Comparison of ENCODE assay signal across 20 cellular contexts in genomic region chr12:49344486-49345047, GRCh38. TPM values are rescaled to one million over a fixed set of nuclear protein-coding genes. Genes with fewer than 3 reads are reported as not detected.
DNase-seq lines count a peak whose midpoint lies in the region; ATAC-seq and TF ChIP-seq lines count a peak whose summit lies in the region.
"Had no signal": no experiment of that assay in that cellular context is flagged by ENCODE, and none has a peak within 500 bp of the region (broad histone marks: within the 10 kb centered on the region; RNA-seq: fewer than 3 reads in every experiment).

No MANE protein-coding gene starts in this region.

- DNase-seq in cardiac muscle cell (ENCODE audit: low read depth in 1 of 2, low spot score in 1 of 2) (no peak), cardiac septum (ENCODE audit: low spot score) (no peak), memory B cell (ENCODE audit: low spot score in 2 of 2) (no peak), thoracic aorta (ENCODE audit: low spot score) (no peak), NCI-H345 (lab: John Stamatoyannopoulos, UW) (no peak)
- DNase-seq: activated CD4-positive, alpha-beta T cell treated with anti-CD3 and anti-CD28 coated beads for 4 hours; erythroblast; heart right ventricle; HFFc6; natural killer cell; NCI-H1694; NCI-H524 treated with DMSO at 0.1 percent for 48 hours; stimulated activated naive B cell treated with anti-CD40 and anti-IgM and Interleukin-4, amounts not matched to agents 10 μg/mL and 1 μg/mL and 100 μg/mL, for 72 hours had no signal

- H3K36me3 Mint-ChIP-seq in memory B cell: no peaks in the 10 kb centered on the region
- H3K36me3 Mint-ChIP-seq: natural killer cell; stimulated activated naive B cell treated with anti-CD40 and anti-IgM and Interleukin-4, amounts not matched to agents 10 μg/mL and 1 μg/mL and 100 μg/mL, for 72 hours had no signal

- H3K36me3 ChIP-seq in cardiac muscle cell (no peaks in the 10 kb centered on the region), thoracic aorta (no peaks in the 10 kb centered on the region)
- H3K36me3 ChIP-seq: heart right ventricle, Peyer's patch had no signal

- H3K27me3 ChIP-seq in cardiac muscle cell (peaks cover 100% of the 10 kb centered on the region), thoracic aorta (replicated peaks; ENCODE audit: insufficient read depth) (peaks cover 24% of the 10 kb centered on the region)

- H3K27ac ChIP-seq in cardiac muscle cell (no peak overlapping the region), VCaP (peak overlapping the region; percentile 58; the same call in 1 of the 2 replicates), thoracic aorta (no peak overlapping the region)
- H3K27ac ChIP-seq: heart right ventricle, Peyer's patch had no signal

- no peaks in the 10 kb centered on the region for H3K9me3 ChIP-seq in cardiac muscle cell (ENCODE audit: low read depth)
- no peaks in the 10 kb centered on the region for H3K9me3 ChIP-seq in thoracic aorta
- H3K9me3 ChIP-seq: heart right ventricle, Peyer's patch had no signal

- TF ChIP-seq CTCF in cardiac muscle cell (IDR thresholded peaks at IDR 0.05; ENCODE audit: low read depth, low read length) (no peak), VCaP (conservative IDR thresholded peaks at IDR 0.05) (no peak), thoracic aorta (IDR thresholded peaks at IDR 0.05) (no peak)

- peak overlapping the region; percentile 5 for H3K4me3 Mint-ChIP-seq in memory B cell
- H3K4me3 Mint-ChIP-seq: T-helper 1 cell treated with Interleukin-12 subunit alpha and Interleukin-12 subunit beta and Interleukin-4 antibody, amounts not matched to agents 30 μg/mL and 1 μg/mL, for 36 hours had no signal

- H3K4me3 ChIP-seq in cardiac muscle cell: peak overlapping the region; percentile 38
- H3K4me3 ChIP-seq in thoracic aorta: peak overlapping the region; percentile 70

- no peaks in the 10 kb centered on the region for H3K9me3 Mint-ChIP-seq in memory B cell
- H3K9me3 Mint-ChIP-seq: activated T-cell treated with anti-CD3 and anti-CD28 coated beads, Interleukin-2, amount 50 U/mL, for 24 hours; HFFc6; natural killer cell; stimulated activated naive B cell treated with anti-CD40 and anti-IgM and Interleukin-4, amounts not matched to agents 10 μg/mL and 1 μg/mL and 100 μg/mL, for 72 hours; T-helper 1 cell treated with Interleukin-12 subunit alpha and Interleukin-12 subunit beta and Interleukin-4 antibody, amounts not matched to agents 30 μg/mL and 1 μg/mL, for 36 hours had no signal

- H3K27me3 Mint-ChIP-seq in memory B cell: peaks cover 18% of the 10 kb centered on the region

- ATAC-seq in memory B cell (ENCODE audit: low read depth) (no peak), thoracic aorta (ENCODE audit: insufficient number of reproducible peaks, low FRiP score, low read depth) (no peak), GM18517 (IDR thresholded peaks at IDR 0.05; ENCODE audit: unreplicated experiment) (no peak), HG02884 (IDR thresholded peaks at IDR 0.05; ENCODE audit: unreplicated experiment) (no peak)
- ATAC-seq: left colon, natural killer cell had no signal

- H3K27ac Mint-ChIP-seq in memory B cell: no peak overlapping the region
- H3K27ac Mint-ChIP-seq: activated T-cell treated with anti-CD3 and anti-CD28 coated beads, Interleukin-2, amount 50 U/mL, for 24 hours; HFFc6; natural killer cell; T-helper 1 cell treated with Interleukin-12 subunit alpha and Interleukin-12 subunit beta and Interleukin-4 antibody, amounts not matched to agents 30 μg/mL and 1 μg/mL, for 36 hours had no signal

- intact Hi-C loops in cardiac septum (cut with DNase I): no loop called here

- H3K4me1 ChIP-seq in cardiac muscle cell (ENCODE audit: low read depth): peaks cover 19% of the 10 kb centered on the region
- peaks cover 41 to 52% of the 10 kb centered on the region in 2 donors for H3K4me1 ChIP-seq in thoracic aorta (ENCODE audit: control insufficient read depth in 1 of 2, low read depth in 2 of 2)

- H3K4me1 Mint-ChIP-seq in memory B cell: peaks cover 33% of the 10 kb centered on the region

RNA-seq across cellular contexts. Expression of gene DNAJC22, which starts 2.1 kb away (rescaled TPM):
- total RNA-seq in cardiac muscle cell: 0.48 and 0.49 TPM in 2 replicates
- 0.33 and 1.1 TPM in 2 replicates for polyA plus RNA-seq in cardiac muscle cell
- 0.70 TPM for total RNA-seq in cardiac septum
- total RNA-seq in thoracic aorta: 1 to 10 TPM in 1 of 2 donors, under 1 TPM in 1; 0.68 to 1.5 TPM
- total RNA-seq: natural killer cell had no signal

RNA-seq across cellular contexts. Expression of gene C1QL4, which starts 7.6 kb away (rescaled TPM):
- total RNA-seq in cardiac muscle cell (not detected in 2 replicates), cardiac septum (not detected), thoracic aorta (not detected)
- not detected in 2 replicates for polyA plus RNA-seq in cardiac muscle cell
- total RNA-seq: heart right ventricle, left colon, natural killer cell, Peyer's patch had no signal
- polyA plus RNA-seq: heart right ventricle had no signal

RNA-seq across cellular contexts. Expression of gene TROAP, which starts 21.5 kb away (rescaled TPM):
- total RNA-seq in cardiac muscle cell (8.0 and 72.9 TPM in 2 replicates), cardiac septum (not detected), thoracic aorta (under 1 TPM; 0.27 to 0.99 TPM)
- 8.2 and 82.4 TPM in 2 replicates for polyA plus RNA-seq in cardiac muscle cell

RNA-seq across cellular contexts. Expression of gene SPATS2, which starts 22.7 kb away (rescaled TPM):
- total RNA-seq in cardiac muscle cell (23.3 and 31.0 TPM in 2 replicates), cardiac septum (6.2 TPM), thoracic aorta (10 to 100 TPM; 11.5 to 31.4 TPM)
- 43.1 and 50.0 TPM in 2 replicates for polyA plus RNA-seq in cardiac muscle cell

RNA-seq across cellular contexts. Expression of gene PRPH, which starts 49.6 kb away (rescaled TPM):
- total RNA-seq in cardiac muscle cell: 0.53 and 4.0 TPM in 2 replicates
- 1.1 and 1.8 TPM in 2 replicates for polyA plus RNA-seq in cardiac muscle cell
- total RNA-seq in cardiac septum: 0.38 TPM
- total RNA-seq in thoracic aorta: 1 to 10 TPM in 1 of 2 donors, not detected in 1; 2.5 TPM
- total RNA-seq: HFFc6, natural killer cell had no signal
